ENCODE assay signal across 8 cellular contexts in genomic region chr4:1899149-1900086, GRCh38. TPM values are rescaled to one million over a fixed set of nuclear protein-coding genes. Genes with fewer than 3 reads are reported as not detected.
A peak's percentile ranks its signal among the peaks of the same experiment; 100 is the strongest.
DNase-seq lines count a peak whose midpoint lies in the region; ATAC-seq and TF ChIP-seq lines count a peak whose summit lies in the region.

No MANE protein-coding gene starts in this region.

- DNase-seq in 8988T, result peak; percentile 68
- DNase-seq in GM13977 (ENCODE audit: low spot score), result peak; percentile 85
- peak; percentile 52 for DNase-seq in NCI-H345 (lab: John Stamatoyannopoulos, UW)
- peak; percentile 50 to 60 for DNase-seq in activated CD4-positive, alpha-beta T cell treated with anti-CD3 and anti-CD28 coated beads for 24 hours (ENCODE audit: low read depth in 2 of 2)
- peak; percentile 87 for DNase-seq in cerebellum (ENCODE audit: low spot score)
- peak; percentile 72 for DNase-seq in left lobe of liver (ENCODE audit: low spot score)
- DNase-seq in stimulated activated CD4-positive, alpha-beta T cell treated with anti-CD3 and anti-CD28 coated beads, Interleukin-4, amount 100 ng/mL, for 24 hours, result peak; percentile 81

- peak; percentile 65 for ATAC-seq in HG03139 (IDR thresholded peaks at IDR 0.05; ENCODE audit: unreplicated experiment)
- ATAC-seq in left lobe of liver, result peak; percentile 99

- in situ Hi-C loops in GM13977 (cut with MboI; ENCODE audit: low pct_unique_long_range_greater_than_20kb, low sequenced_read_pairs, unreplicated experiment), result no loop called here

- TF ChIP-seq CTCF in GM13977 (IDR thresholded peaks at IDR 0.05; ENCODE audit: extremely low read depth, insufficient read depth, missing control alignments), result peak; percentile 80

RNA-seq across cellular contexts. Expression of gene NSD2, which starts 28.2 kb away (rescaled TPM):
- total RNA-seq in cerebellum (119 TPM), left lobe of liver (13.5 TPM)

RNA-seq across cellular contexts. Expression of gene LETM1, which starts 43.5 kb away (rescaled TPM):
- total RNA-seq in cerebellum, result 46.5 TPM
- 28.1 TPM for total RNA-seq in left lobe of liver

Comparison
In these comparisons a context has a peak if more than half of its experiments do, and no peak if none do; other contexts are left out.
1. Peak in every context shown above with its lines: DNase-seq and ATAC-seq.